In genomic region chr10:44043646-44044368, GRCh38 we compare ENCODE assay signal across 20 cellular contexts.
DNase-seq lines count a peak whose midpoint lies in the region; ATAC-seq and TF ChIP-seq lines count a peak whose summit lies in the region.
"Had no signal": no experiment of that assay in that cellular context is flagged by ENCODE, and none has a peak within 500 bp of the region (broad histone marks: within the 10 kb centered on the region; RNA-seq: fewer than 3 reads in every experiment).

No MANE protein-coding gene starts in this region.

- DNase-seq in Right ventricle myocardium superior: no peak
- peak; percentile 79 for DNase-seq in kidney glomerular epithelial cell (lab: John Stamatoyannopoulos, UW)
- DNase-seq in osteocyte (ENCODE audit: extremely low spot score, unreplicated experiment): no peak
- no peak for DNase-seq in type B pancreatic cell (ENCODE audit: extremely low spot score, unreplicated experiment)
- no peak for DNase-seq in NCI-H510A (lab: John Stamatoyannopoulos, UW)
- DNase-seq: ACHN; C1 segment of cervical spinal cord; CD8-positive, alpha-beta memory T cell; KG1; MV-4-11; NCI-H187; NCI-H2107; NCI-H226; NCI-H526; PC-9 had no signal

- H3K4me1 Mint-ChIP-seq in osteocyte (ENCODE audit: unreplicated experiment): peaks cover 47% of the 10 kb centered on the region
- peaks cover 43% of the 10 kb centered on the region for H3K4me1 Mint-ChIP-seq in type B pancreatic cell (ENCODE audit: unreplicated experiment)

- H3K9me3 Mint-ChIP-seq in osteocyte (ENCODE audit: unreplicated experiment) (peaks cover 18% of the 10 kb centered on the region), type B pancreatic cell (no peaks in the 10 kb centered on the region)
- H3K9me3 Mint-ChIP-seq: CD8-positive, alpha-beta memory T cell; GM23338 had no signal

- ATAC-seq in Right ventricle myocardium superior (ENCODE audit: poor library complexity): peak; percentile 61
- no peak for ATAC-seq in HG03460 (IDR thresholded peaks at IDR 0.05; ENCODE audit: unreplicated experiment)
- ATAC-seq in GM18858 (IDR thresholded peaks at IDR 0.05; ENCODE audit: unreplicated experiment): no peak
- ATAC-seq: HCT116, HepG2 had no signal

- H3K27me3 Mint-ChIP-seq in osteocyte (ENCODE audit: unreplicated experiment) (no peaks in the 10 kb centered on the region), type B pancreatic cell (peaks cover 26% of the 10 kb centered on the region)

- intact Hi-C loops in Right ventricle myocardium superior (cut with DNase I): no loop called here

- peak overlapping the region; percentile 19 for H3K27ac Mint-ChIP-seq in osteocyte (ENCODE audit: unreplicated experiment)
- H3K27ac Mint-ChIP-seq in type B pancreatic cell: no peak overlapping the region
- H3K27ac Mint-ChIP-seq: CD8-positive, alpha-beta memory T cell; GM23338 had no signal

- no peaks in the 10 kb centered on the region for H3K36me3 Mint-ChIP-seq in osteocyte (ENCODE audit: unreplicated experiment)
- no peaks in the 10 kb centered on the region for H3K36me3 Mint-ChIP-seq in type B pancreatic cell
- H3K36me3 Mint-ChIP-seq: CD8-positive, alpha-beta memory T cell had no signal

- TF ChIP-seq CTCF in osteocyte (IDR thresholded peaks at IDR 0.05) (no peak), type B pancreatic cell (conservative IDR thresholded peaks at IDR 0.05) (no peak)

- H3K4me3 Mint-ChIP-seq in osteocyte (ENCODE audit: unreplicated experiment) (no peak overlapping the region), type B pancreatic cell (no peak overlapping the region)
- H3K4me3 Mint-ChIP-seq: CD8-positive, alpha-beta memory T cell; GM23338 had no signal
